Comparison of ENCODE assay signal across 21 cellular contexts in the genomic region with DNA sequence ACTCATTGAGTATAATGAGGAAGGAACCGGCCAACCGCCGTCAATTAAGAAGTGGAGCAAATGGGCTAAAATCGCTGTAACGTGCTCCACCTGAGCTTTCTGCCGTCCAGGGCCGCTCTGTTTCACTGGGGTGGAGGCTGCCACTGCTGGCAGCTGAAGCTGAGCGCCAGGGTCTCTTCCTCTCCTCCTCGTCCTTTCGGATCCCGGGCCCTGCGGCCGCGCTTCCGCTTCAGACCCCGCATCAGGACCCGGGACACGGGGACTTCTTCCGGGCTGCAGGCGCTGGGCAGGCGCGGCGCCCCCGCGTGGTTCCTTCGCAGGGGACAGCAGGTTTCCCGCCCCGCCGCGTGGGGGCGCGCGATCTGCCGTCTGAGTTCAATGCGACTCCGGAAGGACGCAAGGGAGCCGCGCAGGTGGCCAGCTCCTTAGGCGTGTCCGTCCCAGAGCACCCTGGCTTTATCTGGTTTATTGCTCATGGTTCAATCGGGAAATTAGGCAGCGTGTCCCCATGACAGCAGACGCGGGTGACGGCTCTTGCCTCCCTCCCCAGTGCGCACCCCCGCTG.
"Had no signal": no experiment of that assay in that cellular context is flagged by ENCODE, and none has a peak within 500 bp of the region (broad histone marks: within the 10 kb centered on the region; RNA-seq: fewer than 3 reads in every experiment).

No MANE protein-coding gene starts in this region.

- H3K4me1 Mint-ChIP-seq: activated CD4-positive, alpha-beta T cell treated with anti-CD3 and anti-CD28 coated beads, Interleukin-2, amount 10 ng/mL, durations not matched to agents 7 days and 5 days; activated naive CD4-positive, alpha-beta T cell treated with anti-CD3 and anti-CD28 coated beads, Interleukin-2, amount 10 ng/mL, durations not matched to agents 7 days and 5 days; activated naive CD8-positive, alpha-beta T cell treated with anti-CD3 and anti-CD28 coated beads, Interleukin-2, amount 50 U/mL, for 24 hours; T-cell had no signal

- H3K27me3 Mint-ChIP-seq: activated CD4-positive, alpha-beta T cell treated with anti-CD3 and anti-CD28 coated beads, Interleukin-2, amount 10 ng/mL, durations not matched to agents 7 days and 5 days; activated naive CD4-positive, alpha-beta T cell treated with anti-CD3 and anti-CD28 coated beads, Interleukin-2, amount 10 ng/mL, durations not matched to agents 7 days and 5 days; activated naive CD8-positive, alpha-beta T cell treated with anti-CD3 and anti-CD28 coated beads, Interleukin-2, amount 50 U/mL, for 24 hours; T-cell had no signal

- H3K9me3 ChIP-seq: right atrium auricular region, uterus had no signal

- H3K27ac Mint-ChIP-seq: activated CD4-positive, alpha-beta T cell treated with anti-CD3 and anti-CD28 coated beads, Interleukin-2, amount 10 ng/mL, durations not matched to agents 7 days and 5 days; activated naive CD4-positive, alpha-beta T cell treated with anti-CD3 and anti-CD28 coated beads, Interleukin-2, amount 10 ng/mL, durations not matched to agents 7 days and 5 days; activated naive CD8-positive, alpha-beta T cell treated with anti-CD3 and anti-CD28 coated beads, Interleukin-2, amount 50 U/mL, for 24 hours; brain; T-cell had no signal

- DNase-seq: activated CD4-positive, alpha-beta T cell treated with anti-CD3 and anti-CD28 coated beads, Interleukin-2, amount 10 ng/mL, durations not matched to agents 7 days and 5 days; activated CD8-positive, alpha-beta memory T cell treated with anti-CD3 and anti-CD28 coated beads, Interleukin-2, amount 50 U/mL, for 4 hours; activated effector memory CD4-positive, alpha-beta T cell treated with Interleukin-2 at 50 U/mL for 16 hours; activated naive CD4-positive, alpha-beta T cell treated with anti-CD3 and anti-CD28 coated beads, Interleukin-2, amount 10 ng/mL, durations not matched to agents 7 days and 5 days; activated naive CD8-positive, alpha-beta T cell treated with anti-CD3 and anti-CD28 coated beads, Interleukin-2, amount 50 U/mL, for 24 hours; activated T-cell treated with anti-CD3 and anti-CD28 coated beads, Interleukin-2, amount 50 U/mL, for 48 hours; anterior cingulate cortex; caudate nucleus; dorsolateral prefrontal cortex; erythroblast; head of caudate nucleus; kidney; stimulated activated CD4-positive, alpha-beta T cell treated with anti-CD3 and anti-CD28 coated beads, Interleukin-2, amount 100 ng/mL, for 24 hours; stimulated activated naive CD4-positive, alpha-beta T cell treated with Interleukin-2 at 50 U/mL for 16 hours; T-cell; tibial artery; uterus had no signal

- H3K4me3 ChIP-seq: dorsolateral prefrontal cortex, lung, right atrium auricular region, tibial artery, uterus had no signal

- H3K36me3 ChIP-seq: right atrium auricular region, tibial artery, uterus had no signal

- H3K36me3 Mint-ChIP-seq: activated naive CD4-positive, alpha-beta T cell treated with anti-CD3 and anti-CD28 coated beads, Interleukin-2, amount 10 ng/mL, durations not matched to agents 7 days and 5 days; brain; T-cell had no signal

- ATAC-seq: activated naive CD8-positive, alpha-beta T cell treated with anti-CD3 and anti-CD28 coated beads, Interleukin-2, amount 50 U/mL, for 24 hours; left lobe of liver; T-cell had no signal

- H3K27me3 ChIP-seq: dorsolateral prefrontal cortex, right atrium auricular region, tibial artery, uterus had no signal

- H3K4me1 ChIP-seq: right atrium auricular region, tibial artery, uterus had no signal

- H3K27ac ChIP-seq: dorsolateral prefrontal cortex, right atrium auricular region, tibial artery, uterus had no signal

- H3K9me3 Mint-ChIP-seq: brain had no signal

- H3K4me3 Mint-ChIP-seq: activated CD4-positive, alpha-beta T cell treated with anti-CD3 and anti-CD28 coated beads, Interleukin-2, amount 10 ng/mL, durations not matched to agents 7 days and 5 days; activated naive CD4-positive, alpha-beta T cell treated with anti-CD3 and anti-CD28 coated beads, Interleukin-2, amount 10 ng/mL, durations not matched to agents 7 days and 5 days; activated naive CD8-positive, alpha-beta T cell treated with anti-CD3 and anti-CD28 coated beads, Interleukin-2, amount 50 U/mL, for 24 hours; brain; T-cell had no signal
